Comparison of ENCODE assay signal across 1 cellular context in genomic region chr10:43274011-43274410, GRCh38.
TF ChIP-seq lines count a peak whose summit lies in the region.

No MANE protein-coding gene starts in this region.

TF ChIP-seq in K562, 482 proteins besides CTCF, POLR2A, EP300 and RAD21:
- TF ChIP-seq GTF2E2 (tag; IDR thresholded peaks at IDR 0.05) = no peak
- TF ChIP-seq E2F6 (IDR thresholded peaks at IDR 0.05; ENCODE audit: borderline replicate concordance in 1 of 2, extremely low read depth in 1 of 2, insufficient read depth in 1 of 2, insufficient read length in 1 of 2, low read depth in 1 of 2, low read length in 1 of 2, poor library complexity in 1 of 2, severe bottlenecking in 1 of 2) = peak in 1 of 2 experiments; percentile 20
